ENCODE assay signal across 9 cellular contexts in the genomic region with DNA sequence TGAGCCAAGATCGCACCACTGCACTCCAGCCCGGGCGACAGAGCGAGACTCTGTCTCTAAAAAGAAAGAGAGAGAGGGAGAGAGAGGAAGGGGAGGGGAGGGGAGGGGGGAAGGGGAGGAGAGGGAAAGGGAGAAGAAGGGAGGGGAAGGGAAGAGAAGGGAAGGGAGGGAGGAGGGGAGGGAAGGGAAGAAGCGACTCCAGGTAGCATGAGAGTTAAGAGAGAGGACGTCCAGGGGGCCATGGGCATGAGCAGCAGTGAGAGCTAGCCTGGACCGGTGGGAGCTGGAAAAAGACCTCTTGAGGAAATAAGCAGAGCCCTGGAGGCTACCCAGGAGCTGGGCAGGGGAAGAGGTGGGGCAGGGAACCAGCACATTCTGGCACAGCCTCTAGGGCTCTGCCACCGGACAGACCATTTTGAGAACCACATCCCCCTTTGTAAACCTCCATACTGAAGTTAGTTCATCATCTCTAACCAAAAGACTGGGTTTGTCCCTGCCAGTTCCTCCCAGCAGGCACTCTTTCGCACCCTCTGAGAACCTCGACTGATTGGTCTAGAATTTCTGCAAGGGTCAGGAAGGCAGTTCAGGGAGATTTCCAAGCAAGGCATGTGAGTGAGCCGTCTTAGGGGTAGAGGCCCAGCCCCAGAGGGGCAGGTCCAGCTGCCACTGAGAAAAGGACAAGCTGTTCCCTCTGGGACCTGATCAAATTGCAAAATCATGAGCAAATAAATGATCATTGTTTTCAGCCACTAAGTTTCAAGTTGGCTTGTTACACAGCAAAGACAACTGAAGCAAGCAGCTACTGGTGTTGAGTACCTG. TPM values are rescaled to one million over a fixed set of nuclear protein-coding genes. Genes with fewer than 3 reads are reported as not detected.
DNase-seq lines count a peak whose midpoint lies in the region; ATAC-seq and TF ChIP-seq lines count a peak whose summit lies in the region.
"Had no signal": no experiment of that assay in that cellular context is flagged by ENCODE, and none has a peak within 500 bp of the region (broad histone marks: within the 10 kb centered on the region; RNA-seq: fewer than 3 reads in every experiment).

No MANE protein-coding gene starts in this region.

- H3K4me1 Mint-ChIP-seq in activated naive CD8-positive, alpha-beta T cell treated with anti-CD3 and anti-CD28 coated beads, Interleukin-2, amount 10 ng/mL, durations not matched to agents 7 days and 5 days = no peaks in the 10 kb centered on the region
- peaks cover 1% of the 10 kb centered on the region for H3K4me1 Mint-ChIP-seq in activated naive CD8-positive, alpha-beta T cell treated with anti-CD3 and anti-CD28 coated beads, Interleukin-2, amount 50 U/mL, for 24 hours
- H3K4me1 Mint-ChIP-seq in neural progenitor cell = peaks cover 39% of the 10 kb centered on the region
- H3K4me1 Mint-ChIP-seq in activated CD8-positive, alpha-beta T cell treated with anti-CD3 and anti-CD28 coated beads for 36 hours (ENCODE audit: low read depth) = no peaks in the 10 kb centered on the region

- H3K4me2 ChIP-seq in neural progenitor cell = peak overlapping the region; percentile 38

- H3K4me1 ChIP-seq in neural progenitor cell (peaks cover 25% of the 10 kb centered on the region), aorta (ENCODE audit: control insufficient read depth in 1 of 2, insufficient read depth in 2 of 2, low read length in 2 of 2) (no peaks in the 10 kb centered on the region)

- H3K9me3 ChIP-seq in neural progenitor cell (ENCODE audit: low read depth) (no peaks in the 10 kb centered on the region), aorta (ENCODE audit: control insufficient read depth, low read length) (no peaks in the 10 kb centered on the region)
- H3K9me3 ChIP-seq: SJCRH30 had no signal

- ATAC-seq in activated naive CD8-positive, alpha-beta T cell treated with anti-CD3 and anti-CD28 coated beads, Interleukin-2, amount 10 ng/mL, durations not matched to agents 7 days and 5 days (ENCODE audit: low read depth) = peak; percentile 52
- no peak for ATAC-seq in activated naive CD8-positive, alpha-beta T cell treated with anti-CD3 and anti-CD28 coated beads, Interleukin-2, amount 50 U/mL, for 24 hours
- ATAC-seq in aorta (ENCODE audit: low FRiP score) (peak; percentile 53), HG02763 (IDR thresholded peaks at IDR 0.05; ENCODE audit: unreplicated experiment) (no peak)
- no peak for ATAC-seq in activated CD8-positive, alpha-beta T cell treated with anti-CD3 and anti-CD28 coated beads for 36 hours

- H3K36me3 ChIP-seq in neural progenitor cell (no peaks in the 10 kb centered on the region), aorta (ENCODE audit: control insufficient read depth in 1 of 2, insufficient read depth in 2 of 2, low read length in 1 of 2) (no peaks in the 10 kb centered on the region)
- H3K36me3 ChIP-seq: SJCRH30 had no signal

- 31 to 52% methylated on average over 9 to 11 of the region's 11 CpGs for WGBS in aorta, 2 donors

- H3K79me2 ChIP-seq in neural progenitor cell (ENCODE audit: low read depth) = no peaks in the 10 kb centered on the region

- H3K27ac ChIP-seq in neural progenitor cell (no peak overlapping the region), aorta (ENCODE audit: low read depth in 1 of 2, low read length in 2 of 2) (no peak overlapping the region)
- H3K27ac ChIP-seq: SJCRH30 had no signal

- H3K27ac Mint-ChIP-seq in activated naive CD8-positive, alpha-beta T cell treated with anti-CD3 and anti-CD28 coated beads, Interleukin-2, amount 10 ng/mL, durations not matched to agents 7 days and 5 days = no peak overlapping the region
- H3K27ac Mint-ChIP-seq in activated naive CD8-positive, alpha-beta T cell treated with anti-CD3 and anti-CD28 coated beads, Interleukin-2, amount 50 U/mL, for 24 hours = no peak overlapping the region
- peak overlapping the region; percentile 96 for H3K27ac Mint-ChIP-seq in neural progenitor cell
- H3K27ac Mint-ChIP-seq in activated CD8-positive, alpha-beta T cell treated with anti-CD3 and anti-CD28 coated beads for 36 hours = no peak overlapping the region

- no peak for TF ChIP-seq CTCF in fibroblast of the aortic adventitia (IDR thresholded peaks at IDR 0.05; ENCODE audit: insufficient read depth, low read length)
- no peak for TF ChIP-seq CTCF in neural progenitor cell (IDR thresholded peaks at IDR 0.05)
- TF ChIP-seq CTCF in activated CD8-positive, alpha-beta T cell treated with anti-CD3 and anti-CD28 coated beads for 36 hours (IDR thresholded peaks at IDR 0.05) = no peak

- no peak overlapping the region for H3K4me3 ChIP-seq in fibroblast of the aortic adventitia (ENCODE audit: low read depth, low read length)
- H3K4me3 ChIP-seq in neural progenitor cell = no peak overlapping the region
- H3K4me3 ChIP-seq in aorta (ENCODE audit: low read length in 2 of 2) = no peak overlapping the region
- H3K4me3 ChIP-seq: SJCRH30 had no signal

- no peak for DNase-seq in activated naive CD8-positive, alpha-beta T cell treated with anti-CD3 and anti-CD28 coated beads, Interleukin-2, amount 10 ng/mL, durations not matched to agents 7 days and 5 days
- no peak for DNase-seq in activated naive CD8-positive, alpha-beta T cell treated with anti-CD3 and anti-CD28 coated beads, Interleukin-2, amount 50 U/mL, for 24 hours
- peak; percentile 40 for DNase-seq in fibroblast of the aortic adventitia (ENCODE audit: low read depth)
- peak; percentile 28 for DNase-seq in neural progenitor cell (ENCODE audit: low spot score)
- no peak for DNase-seq in aorta
- DNase-seq in NCI-H2227 treated with DMSO at 0.1 percent for 48 hours (lab: John Stamatoyannopoulos, UW) = no peak
- DNase-seq in activated CD8-positive, alpha-beta T cell treated with anti-CD3 and anti-CD28 coated beads for 36 hours = no peak

- no peak overlapping the region for H3K9ac ChIP-seq in neural progenitor cell

- no peaks in the 10 kb centered on the region for H3K36me3 Mint-ChIP-seq in activated naive CD8-positive, alpha-beta T cell treated with anti-CD3 and anti-CD28 coated beads, Interleukin-2, amount 10 ng/mL, durations not matched to agents 7 days and 5 days
- H3K36me3 Mint-ChIP-seq in activated naive CD8-positive, alpha-beta T cell treated with anti-CD3 and anti-CD28 coated beads, Interleukin-2, amount 50 U/mL, for 24 hours (ENCODE audit: low read depth) = no peaks in the 10 kb centered on the region
- no peaks in the 10 kb centered on the region for H3K36me3 Mint-ChIP-seq in neural progenitor cell
- H3K36me3 Mint-ChIP-seq in activated CD8-positive, alpha-beta T cell treated with anti-CD3 and anti-CD28 coated beads for 36 hours (ENCODE audit: low read depth) = no peaks in the 10 kb centered on the region

- H3F3A ChIP-seq in neural progenitor cell (ENCODE audit: low read depth) = peaks cover 30% of the 10 kb centered on the region

- peaks cover 3% of the 10 kb centered on the region for H3K27me3 Mint-ChIP-seq in activated naive CD8-positive, alpha-beta T cell treated with anti-CD3 and anti-CD28 coated beads, Interleukin-2, amount 10 ng/mL, durations not matched to agents 7 days and 5 days
- H3K27me3 Mint-ChIP-seq in activated naive CD8-positive, alpha-beta T cell treated with anti-CD3 and anti-CD28 coated beads, Interleukin-2, amount 50 U/mL, for 24 hours = no peaks in the 10 kb centered on the region
- H3K27me3 Mint-ChIP-seq in neural progenitor cell (ENCODE audit: insufficient read depth, low read depth) = peaks cover 3% of the 10 kb centered on the region
- H3K27me3 Mint-ChIP-seq in activated CD8-positive, alpha-beta T cell treated with anti-CD3 and anti-CD28 coated beads for 36 hours = no peaks in the 10 kb centered on the region

- no peaks in the 10 kb centered on the region for H3K9me3 Mint-ChIP-seq in activated naive CD8-positive, alpha-beta T cell treated with anti-CD3 and anti-CD28 coated beads, Interleukin-2, amount 10 ng/mL, durations not matched to agents 7 days and 5 days
- no peaks in the 10 kb centered on the region for H3K9me3 Mint-ChIP-seq in activated naive CD8-positive, alpha-beta T cell treated with anti-CD3 and anti-CD28 coated beads, Interleukin-2, amount 50 U/mL, for 24 hours
- H3K9me3 Mint-ChIP-seq in neural progenitor cell = no peaks in the 10 kb centered on the region
- no peaks in the 10 kb centered on the region for H3K9me3 Mint-ChIP-seq in activated CD8-positive, alpha-beta T cell treated with anti-CD3 and anti-CD28 coated beads for 36 hours

- H3K27me3 ChIP-seq in neural progenitor cell (no peaks in the 10 kb centered on the region), aorta (ENCODE audit: control insufficient read depth in 1 of 2, insufficient read depth in 2 of 2, low read length in 1 of 2) (no peaks in the 10 kb centered on the region)

- H2AFZ ChIP-seq in neural progenitor cell (replicated peaks) = peak overlapping the region; percentile 84

- CTCF ChIA-PET in activated CD8-positive, alpha-beta T cell treated with anti-CD3 and anti-CD28 coated beads for 36 hours (lab: Charles Lee) = interaction anchor here (0.7 to 1.0 kb wide), 2 partner anchors 12 to 63 kb away, joined by 3 read pairs; a partner anchor contains a TSS

- intact Hi-C loops in aorta (cut with DNase I) = no loop called here
- intact Hi-C loops in activated CD8-positive, alpha-beta T cell treated with anti-CD3 and anti-CD28 coated beads for 36 hours (cut with micrococcal nuclease) = no loop called here

- no peaks in the 10 kb centered on the region for H4K20me1 ChIP-seq in neural progenitor cell (ENCODE audit: low read depth)

- POLR2A ChIA-PET in activated naive CD8-positive, alpha-beta T cell treated with anti-CD3 and anti-CD28 coated beads, Interleukin-2, amount 10 ng/mL, durations not matched to agents 7 days and 5 days (lab: Charles Lee) = no interaction called here
- POLR2A ChIA-PET in activated CD8-positive, alpha-beta T cell treated with anti-CD3 and anti-CD28 coated beads for 36 hours (lab: Charles Lee) = interaction anchor here (0.6 to 1.2 kb wide), 2 partner anchors 12 to 17 kb away, joined by 3 read pairs; a partner anchor contains a TSS

- H3K4me3 Mint-ChIP-seq in activated naive CD8-positive, alpha-beta T cell treated with anti-CD3 and anti-CD28 coated beads, Interleukin-2, amount 10 ng/mL, durations not matched to agents 7 days and 5 days = no peak overlapping the region
- H3K4me3 Mint-ChIP-seq in activated naive CD8-positive, alpha-beta T cell treated with anti-CD3 and anti-CD28 coated beads, Interleukin-2, amount 50 U/mL, for 24 hours = no peak overlapping the region
- H3K4me3 Mint-ChIP-seq in neural progenitor cell = peak overlapping the region; percentile 38
- H3K4me3 Mint-ChIP-seq in activated CD8-positive, alpha-beta T cell treated with anti-CD3 and anti-CD28 coated beads for 36 hours = no peak overlapping the region

RNA-seq across cellular contexts. Expression of a gene that starts 11.7 kb away (rescaled TPM):
- 10 to 100 TPM; 11.8 to 13.2 TPM for total RNA-seq in activated naive CD8-positive, alpha-beta T cell treated with anti-CD3 and anti-CD28 coated beads, Interleukin-2, amount 10 ng/mL, durations not matched to agents 7 days and 5 days
- total RNA-seq in fibroblast of the aortic adventitia (ENCODE audit: low replicate concordance) (6.0 and 7.5 TPM in 2 replicates), neural progenitor cell (ENCODE audit: low replicate concordance) (8.4 and 9.5 TPM in 2 replicates), aorta (10 to 100 TPM in 1 of 2 donors, 1 to 10 TPM in 1; 5.4 to 10.4 TPM)
- polyA plus RNA-seq in aorta = 1 to 10 TPM; 7.0 to 8.9 TPM
- 10 to 100 TPM in 1 of 2 experiments, 1 to 10 TPM in 1; 8.4 to 11.8 TPM for total RNA-seq in activated CD8-positive, alpha-beta T cell treated with anti-CD3 and anti-CD28 coated beads for 36 hours

RNA-seq across cellular contexts. Expression of a gene that starts 12.6 kb away (rescaled TPM):
- total RNA-seq in activated naive CD8-positive, alpha-beta T cell treated with anti-CD3 and anti-CD28 coated beads, Interleukin-2, amount 10 ng/mL, durations not matched to agents 7 days and 5 days = 10 to 100 TPM; 21.2 to 21.8 TPM
- total RNA-seq in fibroblast of the aortic adventitia (ENCODE audit: low replicate concordance) (15.2 and 20.2 TPM in 2 replicates), neural progenitor cell (ENCODE audit: low replicate concordance) (8.5 and 15.7 TPM in 2 replicates), aorta (10 to 100 TPM; 16.3 to 40.9 TPM)
- polyA plus RNA-seq in aorta = 10 to 100 TPM in 1 of 2 donors, 1 to 10 TPM in 1; 9.8 to 14.3 TPM
- 10 to 100 TPM; 12.9 to 14.6 TPM for total RNA-seq in activated CD8-positive, alpha-beta T cell treated with anti-CD3 and anti-CD28 coated beads for 36 hours

Comparison
In these comparisons a context has a peak if more than half of its experiments do, and no peak if none do; other contexts are left out.
1. ATAC-seq: peak in activated naive CD8-positive, alpha-beta T cell treated with anti-CD3 and anti-CD28 coated beads, Interleukin-2, amount 10 ng/mL, durations not matched to agents 7 days and 5 days (single experiment) and aorta (single experiment); none in activated naive CD8-positive, alpha-beta T cell treated with anti-CD3 and anti-CD28 coated beads, Interleukin-2, amount 50 U/mL, for 24 hours (single experiment), HG02763 (single experiment) and activated CD8-positive, alpha-beta T cell treated with anti-CD3 and anti-CD28 coated beads for 36 hours (single experiment).
2. DNase-seq: peak in fibroblast of the aortic adventitia (single experiment) and neural progenitor cell (single experiment); none in activated naive CD8-positive, alpha-beta T cell treated with anti-CD3 and anti-CD28 coated beads, Interleukin-2, amount 10 ng/mL, durations not matched to agents 7 days and 5 days (single experiment), activated naive CD8-positive, alpha-beta T cell treated with anti-CD3 and anti-CD28 coated beads, Interleukin-2, amount 50 U/mL, for 24 hours (single experiment), aorta (0 of 2), NCI-H2227 treated with DMSO at 0.1 percent for 48 hours (single experiment) and activated CD8-positive, alpha-beta T cell treated with anti-CD3 and anti-CD28 coated beads for 36 hours (single experiment).